Comparison of ENCODE assay signal across 30 cellular contexts in the genomic region with DNA sequence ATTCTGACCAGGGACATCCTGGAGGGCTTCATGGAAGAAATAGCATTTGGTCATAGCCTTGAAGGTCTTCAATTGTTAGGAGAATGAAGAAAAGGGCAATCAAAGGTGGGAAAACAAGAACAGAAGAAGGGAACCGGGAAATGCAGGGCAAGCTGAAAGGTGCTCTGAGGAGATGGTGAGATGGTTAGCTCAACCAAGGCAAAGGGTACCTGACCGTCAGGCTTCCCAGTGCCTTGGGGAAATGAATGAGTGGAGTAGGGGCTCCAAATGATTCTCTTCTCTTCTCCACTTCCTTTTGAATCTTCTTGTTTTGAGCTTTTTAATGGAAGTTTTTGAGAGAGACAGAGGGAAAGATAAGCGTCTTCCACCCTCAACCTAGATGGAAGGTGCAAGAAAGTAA.
"Had no signal": no experiment of that assay in that cellular context is flagged by ENCODE, and none has a peak within 500 bp of the region (broad histone marks: within the 10 kb centered on the region; RNA-seq: fewer than 3 reads in every experiment).

No MANE protein-coding gene starts in this region.

- H3K4me3 ChIP-seq: adrenal gland, ascending aorta, body of pancreas, breast epithelium, cardiac muscle cell had no signal

- H3K9me3 ChIP-seq: adrenal gland, body of pancreas had no signal

- DNase-seq: activated effector memory CD4-positive, alpha-beta T cell treated with anti-CD3 and anti-CD28 coated beads, Interleukin-2, amount 50 U/mL, for 16 hours; activated effector memory CD4-positive, alpha-beta T cell treated with Interleukin-2 at 50 U/mL for 16 hours; activated gamma-delta T cell; activated gamma-delta T cell treated with Interleukin-2 at 50 U/mL for 16 hours; activated naive CD4-positive, alpha-beta T cell; activated naive CD4-positive, alpha-beta T cell treated with anti-CD3 and anti-CD28 coated beads for 36 hours; activated naive CD4-positive, alpha-beta T cell treated with anti-CD3 and anti-CD28 coated beads, Interleukin-2, amount 10 ng/mL, durations not matched to agents 7 days and 5 days; activated naive CD4-positive, alpha-beta T cell treated with anti-CD3 and anti-CD28 coated beads, Interleukin-2, amount 50 U/mL, for 16 hours; activated naive CD4-positive, alpha-beta T cell treated with Interleukin-2 at 50 U/mL for 16 hours; activated naive CD8-positive, alpha-beta T cell treated with anti-CD3 and anti-CD28 coated beads for 36 hours; activated naive CD8-positive, alpha-beta T cell treated with anti-CD3 and anti-CD28 coated beads, Interleukin-2, amount 10 ng/mL, durations not matched to agents 7 days and 5 days; activated naive CD8-positive, alpha-beta T cell treated with anti-CD3 and anti-CD28 coated beads, Interleukin-2, amount 50 U/mL, for 24 hours; activated T-cell treated with anti-CD3 and anti-CD28 coated beads, Interleukin-2, amount 50 U/mL, for 1 hour; activated T-cell treated with anti-CD3 and anti-CD28 coated beads, Interleukin-2, amount 50 U/mL, for 24 hours; activated T-cell treated with anti-CD3 and anti-CD28 coated beads, Interleukin-2, amount 50 U/mL, for 4 hours; activated T-cell treated with anti-CD3 and anti-CD28 coated beads, Interleukin-2, amount 50 U/mL, for 48 hours; activated T-cell treated with anti-CD3 and anti-CD28 coated beads, Interleukin-2, amount 50 U/mL, for 72 hours; adrenal gland; amniotic stem cell; amygdala; anterior cingulate cortex; aorta; body of pancreas; brain microvascular endothelial cell; caudate nucleus; central memory CD4-positive, alpha-beta T cell; cerebellar nuclear complex had no signal

- H3K27me3 ChIP-seq: adrenal gland, ascending aorta, body of pancreas, brain microvascular endothelial cell, breast epithelium, cardiac muscle cell had no signal

- H3K27ac ChIP-seq: adrenal gland, ascending aorta, body of pancreas, brain microvascular endothelial cell, breast epithelium, cardiac muscle cell had no signal

- H3K4me1 ChIP-seq: ascending aorta, body of pancreas, breast epithelium had no signal

- H3K36me3 ChIP-seq: adrenal gland, ascending aorta, brain microvascular endothelial cell, breast epithelium, cardiac muscle cell had no signal
